ENCODE assay signal across 21 cellular contexts in genomic region chr4:128229458-128229805, GRCh38. TPM values are rescaled to one million over a fixed set of nuclear protein-coding genes. Genes with fewer than 3 reads are reported as not detected.
DNase-seq lines count a peak whose midpoint lies in the region; ATAC-seq, FAIRE-seq and TF ChIP-seq lines count a peak whose summit lies in the region.
"Had no signal": no experiment of that assay in that cellular context is flagged by ENCODE, and none has a peak within 500 bp of the region (broad histone marks: within the 10 kb centered on the region; RNA-seq: fewer than 3 reads in every experiment).

No MANE protein-coding gene starts in this region.

- no peaks in the 10 kb centered on the region for H3K27me3 Mint-ChIP-seq in endodermal cell (ENCODE audit: insufficient read depth)
- H3K27me3 Mint-ChIP-seq: B cell, progenitor cell of endocrine pancreas had no signal

- H3K9me3 ChIP-seq in GM23248 (ENCODE audit: low read depth) = no peaks in the 10 kb centered on the region
- H3K9me3 ChIP-seq in endodermal cell (ENCODE audit: control insufficient read depth, low read length) = peaks cover 6% of the 10 kb centered on the region
- H3K9me3 ChIP-seq in neuron (ENCODE audit: low read length) = no peaks in the 10 kb centered on the region
- H3K9me3 ChIP-seq: ascending aorta, Caco-2, uterus had no signal

- H3K9ac ChIP-seq in GM23248 (no peak overlapping the region), endodermal cell (ENCODE audit: extremely low read depth, low read length, poor library complexity, severe bottlenecking) (no peak overlapping the region)

- H3K4me1 Mint-ChIP-seq in endodermal cell = no peaks in the 10 kb centered on the region
- H3K4me1 Mint-ChIP-seq: B cell; naive thymus-derived CD8-positive, alpha-beta T cell had no signal

- H3K9me3 Mint-ChIP-seq in endodermal cell = peaks cover 4% of the 10 kb centered on the region
- H3K9me3 Mint-ChIP-seq: naive thymus-derived CD8-positive, alpha-beta T cell had no signal

- 91 to 92% methylated on average over 3 of the region's 3 CpGs for WGBS in GM23248 (ENCODE audit: low coverage in 1 of 2, low lambda C conversion rate in 2 of 2, missing lambda C conversion rate in 2 of 2), 2 experiments
- 97 to 100% methylated on average over 1 to 3 of the region's 3 CpGs for WGBS in endodermal cell (ENCODE audit: insufficient coverage in 1 of 2, insufficient read length in 1 of 2), 2 experiments

- H3K4me3 Mint-ChIP-seq in endodermal cell = no peak overlapping the region
- H3K4me3 Mint-ChIP-seq: B cell; naive thymus-derived CD8-positive, alpha-beta T cell had no signal

- H2AFZ ChIP-seq in GM23248 = peak overlapping the region; percentile 13; the same call in 1 of the 2 replicates
- peak overlapping the region; percentile 51 for H2AFZ ChIP-seq in neuron (ENCODE audit: low read depth, low read length)

- no peak overlapping the region for H3K4me2 ChIP-seq in GM23248 (ENCODE audit: unreplicated experiment)

- 0 out of 2 replicates have a peak, but pooled peaks cover 5% of the 10 kb centered on the region for H3F3A ChIP-seq in GM23248 (ENCODE audit: insufficient read depth)

- no peak for TF ChIP-seq CTCF in endodermal cell (conservative IDR thresholded peaks at IDR 0.05)

- H3K27ac ChIP-seq in GM23248 (peak overlapping the region; percentile 36), endodermal cell (ENCODE audit: low read depth, low read length) (peak overlapping the region; percentile 88)
- H3K27ac ChIP-seq: ascending aorta, coronary artery, uterus had no signal

- no peak overlapping the region for H3K27ac Mint-ChIP-seq in endodermal cell
- H3K27ac Mint-ChIP-seq: B cell; naive thymus-derived CD8-positive, alpha-beta T cell; progenitor cell of endocrine pancreas had no signal

- H3K4me1 ChIP-seq in GM23248 (ENCODE audit: insufficient read depth) (peaks cover 34% of the 10 kb centered on the region), endodermal cell (ENCODE audit: control insufficient read depth, insufficient read depth, low read length) (no peaks in the 10 kb centered on the region), neuron (ENCODE audit: insufficient read depth, low read length) (peaks cover 15% of the 10 kb centered on the region)
- H3K4me1 ChIP-seq: Caco-2, uterus had no signal

- no peaks in the 10 kb centered on the region for H3K36me3 Mint-ChIP-seq in endodermal cell (ENCODE audit: low read depth)

- H3K79me2 ChIP-seq in GM23248 (ENCODE audit: insufficient read depth) = no peaks in the 10 kb centered on the region

- no peaks in the 10 kb centered on the region for H3K36me3 ChIP-seq in GM23248 (ENCODE audit: low read depth)
- no peaks in the 10 kb centered on the region for H3K36me3 ChIP-seq in endodermal cell (ENCODE audit: control insufficient read depth, insufficient read depth, low read length)
- no peaks in the 10 kb centered on the region for H3K36me3 ChIP-seq in neuron (ENCODE audit: insufficient read depth, low read length)
- H3K36me3 ChIP-seq: ascending aorta, uterus had no signal

- FAIRE-seq in H54 (lab: Jason Lieb, UNC) = no peak
- FAIRE-seq: endothelial cell of umbilical vein, K562 had no signal

- H3K9me2 ChIP-seq in GM23248 (ENCODE audit: insufficient read depth) = no peaks in the 10 kb centered on the region

- H3K4me3 ChIP-seq in GM23248 = no peak overlapping the region
- H3K4me3 ChIP-seq in endodermal cell (ENCODE audit: low read length) = no peak overlapping the region
- H3K4me3 ChIP-seq in neuron (ENCODE audit: low read length) = no peak overlapping the region
- H3K4me3 ChIP-seq: ascending aorta, coronary artery, K562, uterus had no signal

- DNase-seq in GM23248 (peak; percentile 24), NCI-H524 treated with DMSO at 0.1 percent for 48 hours (lab: John Stamatoyannopoulos, UW) (peak; percentile 87), endodermal cell (no peak), H54 (ENCODE audit: insufficient read length, low spot score) (no peak), T-helper 9 cell (no peak)
- DNase-seq: activated CD4-positive, alpha-beta T cell treated with anti-CD3 and anti-CD28 coated beads, Interleukin-2, amount 50 U/mL, for 48 hours; activated naive CD4-positive, alpha-beta T cell treated with Interleukin-2 at 50 U/mL for 16 hours; activated T-cell treated with anti-CD3 and anti-CD28 coated beads for 4 hours; Caco-2; GDM1; naive thymus-derived CD8-positive, alpha-beta T cell; stimulated activated CD4-positive, alpha-beta T cell treated with anti-CD3 and anti-CD28 coated beads, Interleukin-4, amount 100 ng/mL, for 24 hours; uterus had no signal

- no peak for TF ChIP-seq POLR2A in H54 (IDR thresholded peaks at IDR 0.05; ENCODE audit: low read depth, low read length)

- H3K27me3 ChIP-seq in GM23248 (replicated peaks; ENCODE audit: insufficient read depth) = no peaks in the 10 kb centered on the region
- H3K27me3 ChIP-seq in endodermal cell (ENCODE audit: control insufficient read depth, insufficient read depth, low read length, poor library complexity, severe bottlenecking) = no peaks in the 10 kb centered on the region
- H3K27me3 ChIP-seq in neuron (ENCODE audit: insufficient read depth, low read length) = no peaks in the 10 kb centered on the region
- H3K27me3 ChIP-seq: ascending aorta, uterus had no signal

- H4K20me1 ChIP-seq in GM23248 (ENCODE audit: insufficient read depth) = no peaks in the 10 kb centered on the region

- in situ Hi-C loops in GM23248 (cut with MboI) = no loop called here

- no peak for ATAC-seq in HG03342 (IDR thresholded peaks at IDR 0.05; ENCODE audit: unreplicated experiment)
- ATAC-seq: K562; naive thymus-derived CD8-positive, alpha-beta T cell had no signal

RNA-seq across cellular contexts. Expression of gene PGRMC2, which starts 58.2 kb away (rescaled TPM):
- 97.4 and 117 TPM in 2 replicates for total RNA-seq in GM23248 (2014; rRNA removed; shearing (Covaris generic))
- 173 and 186 TPM in 2 replicates for polyA plus RNA-seq in GM23248 (2016; fragmentation: Nextera tagmentation; extraction: Ambion mirVana)
- 10 to 100 TPM; 57.0 to 68.5 TPM for total RNA-seq in endodermal cell
- polyA plus RNA-seq in endodermal cell (2013, experiment 1 of 2) = 68.7 TPM
- polyA plus RNA-seq in endodermal cell (2013, experiment 2 of 2) = 70.6 TPM

Comparison
In these comparisons a context has a peak if more than half of its experiments do, and no peak if none do; other contexts are left out.
1. DNase-seq: peak in GM23248 (single experiment) and NCI-H524 treated with DMSO at 0.1 percent for 48 hours (single experiment); none in endodermal cell (single experiment), H54 (single experiment) and T-helper 9 cell (single experiment).